26 cellular contexts compared by ENCODE assay signal in genomic region chr13:43584711-43585110, GRCh38.
"Had no signal": no experiment of that assay in that cellular context is flagged by ENCODE, and none has a peak within 500 bp of the region (broad histone marks: within the 10 kb centered on the region; RNA-seq: fewer than 3 reads in every experiment).

No MANE protein-coding gene starts in this region.

- H3K9me3 ChIP-seq: gastroesophageal sphincter, heart right ventricle, left lung, prostate gland, right atrium auricular region, sigmoid colon, stomach, thyroid gland, vagina had no signal

- H3K9ac ChIP-seq: neural progenitor cell had no signal

- H3K4me3 ChIP-seq: gastroesophageal sphincter, heart right ventricle, left lung, neural progenitor cell, prostate gland, right atrium auricular region, sigmoid colon, stomach, thyroid gland, vagina had no signal

- ATAC-seq: esophagus mucosa; foreskin keratinocyte; gastroesophageal sphincter; heart right ventricle; left cardiac atrium; left lung; naive thymus-derived CD4-positive, alpha-beta T cell; stimulated activated effector memory CD8-positive, alpha-beta T cell treated with anti-CD3 and anti-CD28 coated beads, Interleukin-12 subunit alpha, Interleukin-12 subunit beta, amount 100 ng/mL, for 72 hours had no signal

- DNase-seq: effector CD8-positive, alpha-beta T cell; endodermal cell; foreskin keratinocyte; glutamatergic neuron; heart right ventricle; hippocampal formation; left cardiac atrium; left lung; mesenchymal stem cell; midbrain; naive thymus-derived CD4-positive, alpha-beta T cell; sigmoid colon; stimulated activated CD4-positive, alpha-beta T cell treated with anti-CD3 and anti-CD28 coated beads, Interleukin-2, amount 100 ng/mL, for 24 hours; stimulated activated CD4-positive, alpha-beta T cell treated with anti-CD3 and anti-CD28 coated beads, Interleukin-4, amount 100 ng/mL, for 24 hours; stimulated activated naive CD4-positive, alpha-beta T cell treated with Interleukin-2 at 50 U/mL for 16 hours; stomach; thyroid gland; trophoblast cell had no signal

- H3K27ac ChIP-seq: epithelial cell of prostate, foreskin keratinocyte, gastroesophageal sphincter, heart right ventricle, left lung, neural progenitor cell, prostate gland, right atrium auricular region, sigmoid colon, stomach, thyroid gland, vagina had no signal

- H3K4me2 ChIP-seq: neural progenitor cell had no signal

- H3K27me3 ChIP-seq: foreskin keratinocyte, gastroesophageal sphincter, heart right ventricle, left lung, neural progenitor cell, right atrium auricular region, sigmoid colon, stomach, thyroid gland, vagina had no signal

- H3K4me1 ChIP-seq: foreskin keratinocyte, gastroesophageal sphincter, heart right ventricle, left lung, neural progenitor cell, prostate gland, right atrium auricular region, sigmoid colon, stomach, thyroid gland, vagina had no signal

- H3K36me3 ChIP-seq: gastroesophageal sphincter, heart right ventricle, left lung, neural progenitor cell, prostate gland, right atrium auricular region, sigmoid colon, stomach, thyroid gland, vagina had no signal
